ENCODE assay signal across 1 cellular context in the genomic region with DNA sequence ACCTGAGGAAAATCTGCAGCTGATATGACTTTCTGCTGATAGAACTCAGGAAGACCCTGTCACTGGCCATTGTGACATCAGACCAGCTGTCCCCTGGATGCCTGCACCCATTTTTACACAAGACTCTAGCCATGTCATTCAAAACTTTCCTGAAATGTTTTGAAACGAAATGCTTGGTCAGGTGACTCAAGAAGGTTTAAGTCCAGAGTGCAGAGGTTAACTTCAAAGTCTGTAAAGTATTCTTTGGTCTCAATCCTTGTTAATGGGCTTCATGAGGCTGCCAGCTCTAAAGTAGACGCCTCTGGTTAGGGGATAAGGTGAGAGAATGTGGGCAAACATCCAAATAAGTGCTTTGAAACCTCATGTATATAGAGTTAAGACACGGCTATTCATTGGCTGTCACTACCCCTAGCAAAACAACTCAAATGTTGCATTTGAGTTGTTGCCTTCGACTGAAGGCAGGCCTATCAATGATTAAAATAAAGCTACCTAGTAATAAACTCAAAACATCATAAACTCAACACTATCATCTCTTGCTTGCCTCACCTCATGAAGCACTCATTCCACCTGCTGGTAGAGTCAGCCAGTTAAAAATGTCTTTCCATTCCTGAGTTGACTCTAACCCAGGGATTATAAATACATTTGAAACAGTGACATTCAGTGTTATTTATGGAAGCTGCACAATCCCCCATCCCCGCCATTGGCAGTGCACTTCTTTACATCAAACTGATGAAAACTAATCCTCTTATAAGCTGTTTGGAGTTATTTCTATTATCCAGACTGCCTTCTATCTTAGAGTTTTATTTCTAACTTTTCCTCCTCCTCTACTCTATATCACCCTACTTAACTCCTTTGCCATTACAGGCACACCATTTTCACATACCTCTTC.
TF ChIP-seq lines count a peak whose summit lies in the region.

No MANE protein-coding gene starts in this region.

TF ChIP-seq in HCT116, 20 proteins besides CTCF, POLR2A, EP300 and RAD21 (continued from another document):
- TF ChIP-seq ZNF274 (IDR thresholded peaks at IDR 0.05; ENCODE audit: low read depth, low read length) = no peak
- TF ChIP-seq POLR2AphosphoS5 (IDR thresholded peaks at IDR 0.05; ENCODE audit: low read depth, low read length) = no peak
- TF ChIP-seq, protein P1, sequence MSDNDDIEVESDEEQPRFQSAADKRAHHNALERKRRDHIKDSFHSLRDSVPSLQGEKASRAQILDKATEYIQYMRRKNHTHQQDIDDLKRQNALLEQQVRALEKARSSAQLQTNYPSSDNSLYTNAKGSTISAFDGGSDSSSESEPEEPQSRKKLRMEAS (IDR thresholded peaks at IDR 0.05) = no peak
- no peak for TF ChIP-seq ELF1 (IDR thresholded peaks at IDR 0.05; ENCODE audit: borderline replicate concordance, low read depth)
